23 cellular contexts compared by ENCODE assay signal in the genomic region with DNA sequence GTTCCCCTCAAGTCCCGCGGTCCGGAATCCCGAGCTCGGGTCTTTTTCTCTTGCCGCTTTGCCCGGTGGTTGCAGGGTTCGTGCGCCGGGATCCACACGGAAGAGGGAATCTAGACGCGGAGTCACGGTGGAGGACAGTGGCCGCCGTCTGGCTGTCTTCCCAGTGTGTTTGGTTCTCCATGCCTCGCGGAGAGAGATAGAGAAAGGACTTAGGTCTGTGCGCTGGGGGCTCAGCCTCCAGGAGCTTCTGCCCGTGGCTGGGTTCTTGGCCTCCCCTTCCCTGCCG. TPM values are rescaled to one million over a fixed set of nuclear protein-coding genes. Genes with fewer than 3 reads are reported as not detected.
DNase-seq lines count a peak whose midpoint lies in the region; ATAC-seq and TF ChIP-seq lines count a peak whose summit lies in the region.
"Had no signal": no experiment of that assay in that cellular context is flagged by ENCODE, and none has a peak within 500 bp of the region (broad histone marks: within the 10 kb centered on the region; RNA-seq: fewer than 3 reads in every experiment).

No MANE protein-coding gene starts in this region.

- peaks cover 5% of the 10 kb centered on the region in 2 donors for H3K4me1 ChIP-seq in breast epithelium
- no peaks in the 10 kb centered on the region for H3K4me1 ChIP-seq in colonic mucosa
- peaks cover 5% of the 10 kb centered on the region for H3K4me1 ChIP-seq in upper lobe of right lung

- no peak for ATAC-seq in upper lobe of right lung
- ATAC-seq: gastroesophageal sphincter, sciatic nerve had no signal

- TF ChIP-seq CTCF in breast epithelium (IDR thresholded peaks at IDR 0.05) (no peak), MCF 10A (IDR thresholded peaks at IDR 0.05; ENCODE audit: unreplicated experiment) (no peak), colonic mucosa (IDR thresholded peaks at IDR 0.05) (no peak), upper lobe of right lung (IDR thresholded peaks at IDR 0.05) (no peak), mesothelial cell of epicardium (IDR thresholded peaks at IDR 0.05; ENCODE audit: unreplicated experiment) (no peak)

- no peak for TF ChIP-seq POLR2A in breast epithelium (IDR thresholded peaks at IDR 0.05)

- H3K4me1 Mint-ChIP-seq in MCF 10A (ENCODE audit: insufficient read depth, unreplicated experiment) (no peaks in the 10 kb centered on the region), mesothelial cell of epicardium (peaks cover 11% of the 10 kb centered on the region)

- H3K4me3 Mint-ChIP-seq in MCF 10A (ENCODE audit: unreplicated experiment) (no peak overlapping the region), mesothelial cell of epicardium (no peak overlapping the region)
- H3K4me3 Mint-ChIP-seq: activated B cell treated with CpG ODN at 0.5 μM for 24 hours had no signal

- no peak for DNase-seq in breast epithelium (ENCODE audit: low spot score in 2 of 2)
- no peak for DNase-seq in MCF 10A (ENCODE audit: unreplicated experiment)
- DNase-seq in colonic mucosa: no peak
- peak; percentile 15 for DNase-seq in myocyte (ENCODE audit: low read depth)
- DNase-seq in upper lobe of right lung: no peak
- DNase-seq in cerebellum (ENCODE audit: low spot score): no peak
- no peak for DNase-seq in NCI-H345 treated with DMSO at 0.1 percent for 48 hours (lab: John Stamatoyannopoulos, UW; ENCODE audit: unreplicated experiment)
- DNase-seq in mesothelial cell of epicardium (ENCODE audit: low spot score in 2 of 2, unreplicated experiment in 2 of 2): no peak
- DNase-seq: 8988T; activated B cell treated with CpG ODN at 0.5 μM for 24 hours; DMS79 treated with DMSO at 0.1 percent for 48 hours; mammary epithelial cell; NCI-H1417 treated with DMSO at 0.1 percent for 48 hours; NCI-H2227 treated with DMSO at 0.1 percent for 48 hours; stimulated activated CD4-positive, alpha-beta T cell treated with anti-CD3 and anti-CD28 coated beads, Interleukin-4, amount 100 ng/mL, for 24 hours had no signal

- H3K9me3 ChIP-seq in breast epithelium: no peaks in the 10 kb centered on the region
- no peaks in the 10 kb centered on the region for H3K9me3 ChIP-seq in colonic mucosa
- no peaks in the 10 kb centered on the region for H3K9me3 ChIP-seq in upper lobe of right lung
- H3K9me3 ChIP-seq: gastroesophageal sphincter, neutrophil had no signal

- POLR2A ChIA-PET in MCF 10A (lab: Yijun Ruan, JAX): no interaction called here

- H3K9ac ChIP-seq in colonic mucosa (ENCODE audit: low read depth in 2 of 2, low read length in 2 of 2): peak overlapping the region in 1 of 2 donors; percentile 21
- H3K9ac ChIP-seq: BLaER1 treated with 17β-estradiol and CSF1 and Interleukin-3, amounts not matched to agents 10 nM and 100 nM had no signal

- peaks cover 39% of the 10 kb centered on the region for H3K27me3 Mint-ChIP-seq in MCF 10A (ENCODE audit: insufficient read depth, unreplicated experiment)
- peaks cover 96% of the 10 kb centered on the region for H3K27me3 Mint-ChIP-seq in mesothelial cell of epicardium (ENCODE audit: low read depth)

- H3K36me3 Mint-ChIP-seq in MCF 10A (ENCODE audit: insufficient read depth, unreplicated experiment) (no peaks in the 10 kb centered on the region), mesothelial cell of epicardium (no peaks in the 10 kb centered on the region)

- H3K27me3 ChIP-seq in breast epithelium (peaks cover 2 to 26% of the 10 kb centered on the region in 2 donors), colonic mucosa (no peaks in the 10 kb centered on the region), upper lobe of right lung (peaks cover 37% of the 10 kb centered on the region)
- H3K27me3 ChIP-seq: BLaER1 treated with 17β-estradiol and CSF1 and Interleukin-3, amounts not matched to agents 10 nM and 100 nM had no signal

- no TSS peak for BruUV-seq in MCF 10A (replicated peaks; lab: Mats Ljungman, UMichigan)

- intact Hi-C loops in breast epithelium (cut with DNase I; ENCODE audit: low total_unique reads) (no loop called here), MCF 10A (cut with micrococcal nuclease) (no loop called here), colonic mucosa (cut with DNase I) (no loop called here), upper lobe of right lung (cut with DNase I) (no loop called here)

- H3K4me3 ChIP-seq in breast epithelium (peak overlapping the region in 2 of 3 donors; percentile 14 to 19), colonic mucosa (peak overlapping the region; percentile 37), upper lobe of right lung (peak overlapping the region; percentile 40)
- H3K4me3 ChIP-seq: BLaER1 treated with 17β-estradiol and CSF1 and Interleukin-3, amounts not matched to agents 10 nM and 100 nM had no signal

- CTCF ChIA-PET in MCF 10A (lab: Yijun Ruan, JAX): interaction anchor here (0.6 to 0.7 kb wide), 4 partner anchors 14 to 83 kb away, joined by 3 read pairs; no protein-coding TSS in a partner anchor

- H3K27ac ChIP-seq in breast epithelium (no peak overlapping the region), colonic mucosa (peak overlapping the region; percentile 33), upper lobe of right lung (no peak overlapping the region)
- H3K27ac ChIP-seq: BLaER1 treated with 17β-estradiol and CSF1 and Interleukin-3, amounts not matched to agents 10 nM and 100 nM; gastroesophageal sphincter; neutrophil had no signal

- H3K9me3 Mint-ChIP-seq in MCF 10A (ENCODE audit: unreplicated experiment) (no peaks in the 10 kb centered on the region), mesothelial cell of epicardium (no peaks in the 10 kb centered on the region)
- H3K9me3 Mint-ChIP-seq: activated B cell treated with CpG ODN at 0.5 μM for 24 hours; activated T-helper 2 cell treated with anti-CD3 and anti-CD28 coated beads, Interferon-gamma antibody, Interleukin-2, Interleukin-4, amounts not matched to agents 10 μg/mL and 5 μg/mL and 100 μg/mL, durations not matched to agents 14 hours and 24 hours and 36 hours had no signal

- H3K27ac Mint-ChIP-seq in MCF 10A (ENCODE audit: low read depth, unreplicated experiment) (no peak overlapping the region), mesothelial cell of epicardium (no peak overlapping the region)
- H3K27ac Mint-ChIP-seq: activated B cell treated with CpG ODN at 0.5 μM for 24 hours; activated T-helper 2 cell treated with anti-CD3 and anti-CD28 coated beads, Interferon-gamma antibody, Interleukin-2, Interleukin-4, amounts not matched to agents 10 μg/mL and 5 μg/mL and 100 μg/mL, durations not matched to agents 14 hours and 24 hours and 36 hours had no signal

- no peaks in the 10 kb centered on the region for H3K36me3 ChIP-seq in breast epithelium
- H3K36me3 ChIP-seq in colonic mucosa: no peaks in the 10 kb centered on the region
- no peaks in the 10 kb centered on the region for H3K36me3 ChIP-seq in upper lobe of right lung
- H3K36me3 ChIP-seq: BLaER1 treated with 17β-estradiol and CSF1 and Interleukin-3, amounts not matched to agents 10 nM and 100 nM; gastroesophageal sphincter; neutrophil had no signal

RNA-seq across cellular contexts. Expression of gene FFAR4, which starts 1.6 kb away (rescaled TPM):
- 1 to 10 TPM in 2 of 3 donors, under 1 TPM in 1; 0.33 to 2.9 (median 1.0) TPM for total RNA-seq in breast epithelium
- total RNA-seq in MCF 10A (2022): not detected in 2 replicates
- total RNA-seq in colonic mucosa: 10 to 100 TPM; 44.2 to 48.2 TPM
- total RNA-seq in myocyte: not detected in 2 replicates
- polyA plus RNA-seq in myocyte (2012): not detected
- total RNA-seq in upper lobe of right lung: 4.9 TPM
- 0.18 TPM for total RNA-seq in cerebellum
- total RNA-seq in mesothelial cell of epicardium: not detected in 3 replicates
- total RNA-seq: activated B cell treated with CpG ODN at 0.5 μM for 24 hours; activated CD8-positive, alpha-beta memory T cell treated with anti-CD3 and anti-CD28 coated beads for 36 hours; activated T-helper 2 cell treated with anti-CD3 and anti-CD28 coated beads, Interferon-gamma antibody, Interleukin-2, Interleukin-4, amounts not matched to agents 10 μg/mL and 5 μg/mL and 100 μg/mL, durations not matched to agents 14 hours and 24 hours and 36 hours; epithelial cell of proximal tubule; gastroesophageal sphincter; mammary epithelial cell; T-helper 1 cell treated with Interleukin-12 subunit alpha and Interleukin-12 subunit beta and Interleukin-4 antibody, amounts not matched to agents 30 ng/mL and 1 ng/mL, for 36 hours had no signal
- polyA plus RNA-seq: mammary epithelial cell had no signal

RNA-seq across cellular contexts. Expression of gene RBP4, which starts 33.0 kb away (rescaled TPM):
- total RNA-seq in breast epithelium (100 to 1,000 TPM in 2 of 3 donors, 10 to 100 TPM in 1; 63.5 to 813 (median 111) TPM), MCF 10A (2022) (not detected in 2 replicates), colonic mucosa (10 to 100 TPM in 1 of 2 donors, 1 to 10 TPM in 1; 6.8 to 15.1 TPM), myocyte (0.42 TPM in 1 of 2 replicates, not detected in the other), upper lobe of right lung (18.6 TPM), cerebellum (2.5 TPM), mesothelial cell of epicardium (0.54 to 0.91 TPM (median 0.66 TPM) in 3 replicates)
- 0.16 TPM for polyA plus RNA-seq in myocyte (2012)
- total RNA-seq: activated B cell treated with CpG ODN at 0.5 μM for 24 hours; activated CD8-positive, alpha-beta memory T cell treated with anti-CD3 and anti-CD28 coated beads for 36 hours; activated T-helper 2 cell treated with anti-CD3 and anti-CD28 coated beads, Interferon-gamma antibody, Interleukin-2, Interleukin-4, amounts not matched to agents 10 μg/mL and 5 μg/mL and 100 μg/mL, durations not matched to agents 14 hours and 24 hours and 36 hours; mammary epithelial cell; T-helper 1 cell treated with Interleukin-12 subunit alpha and Interleukin-12 subunit beta and Interleukin-4 antibody, amounts not matched to agents 30 ng/mL and 1 ng/mL, for 36 hours had no signal
- polyA plus RNA-seq: mammary epithelial cell had no signal

RNA-seq across cellular contexts. Expression of gene PDE6C, which starts 44.3 kb away (rescaled TPM):
- total RNA-seq in breast epithelium: not detected
- total RNA-seq in MCF 10A (2022): not detected in 2 replicates
- total RNA-seq in colonic mucosa: not detected
- not detected in 2 replicates for total RNA-seq in myocyte
- polyA plus RNA-seq in myocyte (2012): 0.08 TPM
- not detected for total RNA-seq in upper lobe of right lung
- not detected for total RNA-seq in cerebellum
- total RNA-seq in mesothelial cell of epicardium: not detected in 3 replicates
- total RNA-seq: activated B cell treated with CpG ODN at 0.5 μM for 24 hours; activated CD8-positive, alpha-beta memory T cell treated with anti-CD3 and anti-CD28 coated beads for 36 hours; activated T-helper 2 cell treated with anti-CD3 and anti-CD28 coated beads, Interferon-gamma antibody, Interleukin-2, Interleukin-4, amounts not matched to agents 10 μg/mL and 5 μg/mL and 100 μg/mL, durations not matched to agents 14 hours and 24 hours and 36 hours; epithelial cell of proximal tubule; gastroesophageal sphincter; mammary epithelial cell; sciatic nerve; T-helper 1 cell treated with Interleukin-12 subunit alpha and Interleukin-12 subunit beta and Interleukin-4 antibody, amounts not matched to agents 30 ng/mL and 1 ng/mL, for 36 hours had no signal
- polyA plus RNA-seq: mammary epithelial cell had no signal
